Comparison of ENCODE assay signal across 1 cellular context in genomic region chr5:103598997-103599556, GRCh38.
TF ChIP-seq lines count a peak whose summit lies in the region.

No MANE protein-coding gene starts in this region.

TF ChIP-seq in IMR-90, 13 proteins besides CTCF, POLR2A, EP300 and RAD21 (continued from another document):
- TF ChIP-seq MAFK (IDR thresholded peaks at IDR 0.05; ENCODE audit: low read depth, low read length) (no peak), CHD1 (IDR thresholded peaks at IDR 0.05; ENCODE audit: low read depth, low read length) (no peak), RFX5 (IDR thresholded peaks at IDR 0.05; ENCODE audit: low read depth, low read length) (no peak)
